Comparison of ENCODE assay signal across 12 cellular contexts in the genomic region with DNA sequence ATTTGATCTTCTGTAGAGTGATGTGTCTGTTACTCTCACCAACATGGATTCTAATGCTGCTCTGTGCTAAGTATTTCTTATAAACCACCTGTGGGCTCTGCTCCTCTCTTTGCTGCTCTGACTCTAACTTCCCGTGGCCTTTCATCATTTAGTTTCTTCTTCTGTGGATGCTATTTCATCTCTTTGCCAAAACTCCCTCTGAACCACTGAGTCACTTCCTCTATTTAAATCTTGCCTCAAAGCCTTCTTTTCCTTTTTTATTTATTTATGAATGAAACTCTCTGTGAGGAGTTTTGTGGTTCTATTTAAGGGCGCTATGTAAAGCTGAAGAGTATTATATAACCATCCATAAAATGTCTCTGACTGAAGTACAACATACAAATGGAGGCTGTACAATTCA.
DNase-seq lines count a peak whose midpoint lies in the region; ATAC-seq and TF ChIP-seq lines count a peak whose summit lies in the region.
"Had no signal": no experiment of that assay in that cellular context is flagged by ENCODE, and none has a peak within 500 bp of the region (broad histone marks: within the 10 kb centered on the region; RNA-seq: fewer than 3 reads in every experiment).

No MANE protein-coding gene starts in this region.

- no peak overlapping the region for H3K23ac ChIP-seq in neuronal stem cell (ENCODE audit: low read depth, low read length, poor library complexity)

- no peak overlapping the region for H2BK120ac ChIP-seq in neuronal stem cell (ENCODE audit: low read depth, low read length)

- no peak overlapping the region for H4K8ac ChIP-seq in neuronal stem cell (ENCODE audit: low read depth, low read length)

- peaks cover 10% of the 10 kb centered on the region for H3K4me1 Mint-ChIP-seq in activated naive CD4-positive, alpha-beta T cell treated with anti-CD3 and anti-CD28 coated beads, Interleukin-2, amount 10 ng/mL, durations not matched to agents 7 days and 5 days

- H3K14ac ChIP-seq in neuronal stem cell (ENCODE audit: low read length): no peak overlapping the region

- no peak overlapping the region for H3K4me3 ChIP-seq in tibial nerve
- H3K4me3 ChIP-seq in neuronal stem cell (ENCODE audit: low read length in 2 of 2): no peak overlapping the region
- H3K4me3 ChIP-seq: ovary, upper lobe of right lung had no signal

- no peak overlapping the region for H2BK12ac ChIP-seq in neuronal stem cell (ENCODE audit: low read length)

- H2AFZ ChIP-seq in neuronal stem cell (ENCODE audit: low read length): no peak overlapping the region

- no peak overlapping the region for H3K18ac ChIP-seq in neuronal stem cell (ENCODE audit: low read length)

- no peak for TF ChIP-seq CTCF in tibial nerve (IDR thresholded peaks at IDR 0.05)

- H3K27me3 ChIP-seq in tibial nerve (no peaks in the 10 kb centered on the region), neuronal stem cell (ENCODE audit: control insufficient read depth in 3 of 3, insufficient read depth in 3 of 3, low read depth in 1 of 3, low read length in 3 of 3) (no peaks in the 10 kb centered on the region)
- H3K27me3 ChIP-seq: ovary, upper lobe of right lung had no signal

- in situ Hi-C loops in SK-MEL-5 (cut with HindIII; ENCODE audit: low pct_unique_long_range_greater_than_20kb, low sequenced_read_pairs): no loop called here

- CTCF ChIA-PET in activated naive CD4-positive, alpha-beta T cell treated with anti-CD3 and anti-CD28 coated beads, Interleukin-2, amount 10 ng/mL, durations not matched to agents 7 days and 5 days (lab: Charles Lee): no interaction called here

- no peak overlapping the region for H4K91ac ChIP-seq in neuronal stem cell (ENCODE audit: low read depth, low read length, poor library complexity)

- H2BK15ac ChIP-seq in neuronal stem cell (ENCODE audit: low read length): no peak overlapping the region

- H3K9ac ChIP-seq in neuronal stem cell (ENCODE audit: low read depth, low read length, poor library complexity): no peak overlapping the region

- H3K27ac ChIP-seq in tibial nerve (no peak overlapping the region), neuronal stem cell (replicated peaks; ENCODE audit: low read length) (no peak overlapping the region)
- H3K27ac ChIP-seq: ovary, upper lobe of right lung, WERI-Rb-1 had no signal

- no peak for TF ChIP-seq EP300 in tibial nerve (IDR thresholded peaks at IDR 0.05)

- H2BK5ac ChIP-seq in neuronal stem cell (ENCODE audit: low read length): no peak overlapping the region

- no peaks in the 10 kb centered on the region for H3K9me3 Mint-ChIP-seq in activated naive CD4-positive, alpha-beta T cell treated with anti-CD3 and anti-CD28 coated beads, Interleukin-2, amount 50 U/mL, for 72 hours
- H3K9me3 Mint-ChIP-seq in activated naive CD4-positive, alpha-beta T cell treated with anti-CD3 and anti-CD28 coated beads, Interleukin-2, amount 10 ng/mL, durations not matched to agents 7 days and 5 days: no peaks in the 10 kb centered on the region

- 28 to 40% methylated on average over 2 of the region's 2 CpGs for whole genome bisulfite sequencing in tibial nerve, 2 donors
- WGBS in neuronal stem cell (ENCODE audit: extremely low coverage in 2 of 2, insufficient read length in 2 of 2, insufficient replicate concordance in 1 of 2), 2 donors: no CpG with 5 or more reads among the region's 2 CpGs

- peaks cover 7% of the 10 kb centered on the region for H3K27me3 Mint-ChIP-seq in activated naive CD4-positive, alpha-beta T cell treated with anti-CD3 and anti-CD28 coated beads, Interleukin-2, amount 10 ng/mL, durations not matched to agents 7 days and 5 days

- no peaks in the 10 kb centered on the region for H3K36me3 Mint-ChIP-seq in activated naive CD4-positive, alpha-beta T cell treated with anti-CD3 and anti-CD28 coated beads, Interleukin-2, amount 50 U/mL, for 72 hours
- H3K36me3 Mint-ChIP-seq in activated naive CD4-positive, alpha-beta T cell treated with anti-CD3 and anti-CD28 coated beads, Interleukin-2, amount 10 ng/mL, durations not matched to agents 7 days and 5 days: no peaks in the 10 kb centered on the region

- no peak overlapping the region for H3K4me3 Mint-ChIP-seq in activated naive CD4-positive, alpha-beta T cell treated with anti-CD3 and anti-CD28 coated beads, Interleukin-2, amount 10 ng/mL, durations not matched to agents 7 days and 5 days

- no peak overlapping the region for H3K4me2 ChIP-seq in neuronal stem cell (ENCODE audit: insufficient read depth, low read length, poor library complexity, severe bottlenecking)

- no peaks in the 10 kb centered on the region for H3K9me3 ChIP-seq in tibial nerve
- no peaks in the 10 kb centered on the region for H3K9me3 ChIP-seq in neuronal stem cell (replicated peaks in 1 of 2; ENCODE audit: control insufficient read depth in 2 of 2, insufficient read depth in 1 of 2, low read depth in 1 of 2, low read length in 2 of 2)
- H3K9me3 ChIP-seq: ovary, upper lobe of right lung had no signal

- H2AK5ac ChIP-seq in neuronal stem cell (ENCODE audit: low read depth, low read length): no peak overlapping the region

- no peaks in the 10 kb centered on the region for H3K4me1 ChIP-seq in tibial nerve
- no peaks in the 10 kb centered on the region for H3K4me1 ChIP-seq in neuronal stem cell (ENCODE audit: control insufficient read depth in 2 of 2, insufficient read depth in 1 of 2, low read depth in 1 of 2, low read length in 2 of 2)
- H3K4me1 ChIP-seq: upper lobe of right lung had no signal

- H3K27ac Mint-ChIP-seq in activated naive CD4-positive, alpha-beta T cell treated with anti-CD3 and anti-CD28 coated beads, Interleukin-2, amount 50 U/mL, for 72 hours: peak overlapping the region; percentile 68 to 69
- H3K27ac Mint-ChIP-seq in activated naive CD4-positive, alpha-beta T cell treated with anti-CD3 and anti-CD28 coated beads, Interleukin-2, amount 10 ng/mL, durations not matched to agents 7 days and 5 days: no peak overlapping the region

- DNase-seq in activated naive CD4-positive, alpha-beta T cell treated with anti-CD3 and anti-CD28 coated beads, Interleukin-2, amount 50 U/mL, for 72 hours (ENCODE audit: low spot score in 2 of 2): peak in 1 of 2 donors; percentile 5
- no peak for DNase-seq in activated naive CD4-positive, alpha-beta T cell treated with anti-CD3 and anti-CD28 coated beads, Interleukin-2, amount 10 ng/mL, durations not matched to agents 7 days and 5 days
- peak; percentile 68 for DNase-seq in SK-MEL-5 (ENCODE audit: low read depth, low spot score)
- DNase-seq in fibroblast of gingiva (ENCODE audit: low read depth): peak; percentile 55
- DNase-seq in tibial nerve (ENCODE audit: low spot score in 2 of 2): no peak
- no peak for DNase-seq in DMS79 treated with DMSO at 0.1 percent for 48 hours (lab: John Stamatoyannopoulos, UW)
- DNase-seq in neuronal stem cell (ENCODE audit: low spot score): no peak
- DNase-seq: activated gamma-delta T cell, ovary, upper lobe of right lung, WERI-Rb-1 had no signal

- H3K4ac ChIP-seq in neuronal stem cell (ENCODE audit: low read length): no peak overlapping the region

- no peak for TF ChIP-seq POLR2A in GM18505 (IDR thresholded peaks at IDR 0.05; ENCODE audit: borderline replicate concordance, extremely low read depth, insufficient read depth, insufficient read length)
- TF ChIP-seq POLR2A in tibial nerve (IDR thresholded peaks at IDR 0.05): no peak

- H3K79me1 ChIP-seq in neuronal stem cell (ENCODE audit: low read depth, low read length): peaks cover 1% of the 10 kb centered on the region

- no peaks in the 10 kb centered on the region for H3K36me3 ChIP-seq in tibial nerve
- H3K36me3 ChIP-seq in neuronal stem cell (replicated peaks in 1 of 2; ENCODE audit: control insufficient read depth in 2 of 2, insufficient read depth in 2 of 2, low read length in 2 of 2): no peaks in the 10 kb centered on the region
- H3K36me3 ChIP-seq: ovary, upper lobe of right lung, WERI-Rb-1 had no signal

- ATAC-seq in activated naive CD4-positive, alpha-beta T cell treated with anti-CD3 and anti-CD28 coated beads, Interleukin-2, amount 50 U/mL, for 72 hours: peak; percentile 87 to 98
- no peak for ATAC-seq in GM18505 (IDR thresholded peaks at IDR 0.05; ENCODE audit: unreplicated experiment)
- ATAC-seq: upper lobe of right lung had no signal

Comparison
In these comparisons a context has a peak if more than half of its experiments do, and no peak if none do; other contexts are left out.
1. DNase-seq: peak in SK-MEL-5 (single experiment) and fibroblast of gingiva (single experiment); none in activated naive CD4-positive, alpha-beta T cell treated with anti-CD3 and anti-CD28 coated beads, Interleukin-2, amount 10 ng/mL, durations not matched to agents 7 days and 5 days (single experiment), tibial nerve (0 of 2), DMS79 treated with DMSO at 0.1 percent for 48 hours (single experiment) and neuronal stem cell (single experiment).